In genomic region chr7:156440456-156440855, GRCh38 we compare ENCODE assay signal across 21 cellular contexts.
"Had no signal": no experiment of that assay in that cellular context is flagged by ENCODE, and none has a peak within 500 bp of the region (broad histone marks: within the 10 kb centered on the region; RNA-seq: fewer than 3 reads in every experiment).

No MANE protein-coding gene starts in this region.

- H3K9me3 ChIP-seq: MG63, SJSA1 had no signal

- DNase-seq: Karpas-422, KG1, MG63, NCI-H1092, NCI-H1105 treated with DMSO at 0.1 percent for 48 hours, NCI-H1417 treated with DMSO at 0.1 percent for 48 hours, NCI-H146, NCI-H1694 treated with DMSO at 0.1 percent for 48 hours, NCI-H1930, NCI-H2081, NCI-H2107, NCI-H2227 treated with DMSO at 0.1 percent for 48 hours, NCI-H524, NCI-H526 treated with DMSO at 0.1 percent for 48 hours, NCI-H748 treated with DMSO at 0.1 percent for 48 hours, Right ventricle myocardium superior, RPMI8226, SIG-M5 had no signal

- H3K4me3 ChIP-seq: MG63, SJSA1, SK-N-MC had no signal

- H3K4me1 ChIP-seq: SJSA1 had no signal

- FAIRE-seq: RCC 7860 had no signal

- H3K36me3 ChIP-seq: MG63, SJSA1 had no signal

- H3K27ac ChIP-seq: SJSA1, SK-N-MC had no signal

- H3K27me3 ChIP-seq: MG63 had no signal
